ENCODE assay signal across 8 cellular contexts in the genomic region with DNA sequence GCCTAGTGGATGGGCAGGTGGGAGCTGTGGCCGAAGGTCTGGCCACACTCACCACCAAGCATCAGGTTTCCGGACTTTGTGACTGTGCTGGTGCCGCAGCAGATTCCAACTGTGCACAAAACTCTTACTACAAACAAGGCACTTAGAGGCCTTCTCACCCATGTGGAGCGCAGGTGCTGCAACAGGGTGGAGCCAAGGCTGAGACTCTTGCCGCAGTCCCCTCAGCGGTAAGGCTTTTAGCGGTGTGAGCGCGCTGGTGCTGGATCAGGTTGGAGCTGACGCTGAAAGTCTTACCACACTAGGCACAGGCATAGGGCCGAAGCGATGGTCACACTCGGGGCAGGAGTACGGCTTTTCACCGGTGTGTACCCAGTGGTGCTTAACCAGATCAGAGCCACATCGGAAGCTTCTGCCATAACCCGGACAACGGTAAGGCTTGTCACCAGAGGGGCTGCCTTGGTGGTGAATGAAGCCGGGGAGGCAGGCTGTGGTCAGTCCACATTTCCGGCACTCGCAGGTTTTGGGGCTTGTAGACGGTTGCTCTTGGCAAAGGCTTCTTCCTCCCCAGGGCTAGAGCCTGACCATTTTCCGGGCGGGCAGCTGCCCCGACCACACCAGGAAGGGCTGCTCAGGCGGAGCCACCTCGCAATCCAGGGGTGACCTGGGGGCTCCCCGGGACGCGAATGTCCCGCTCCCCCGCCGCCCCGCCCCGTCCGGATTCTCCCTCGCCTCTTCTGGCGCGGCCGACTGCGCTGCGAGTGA. TPM values are rescaled to one million over a fixed set of nuclear protein-coding genes. Genes with fewer than 3 reads are reported as not detected.
DNase-seq lines count a peak whose midpoint lies in the region; ATAC-seq, FAIRE-seq and TF ChIP-seq lines count a peak whose summit lies in the region.

No MANE protein-coding gene starts in this region.

- CTCF ChIA-PET in A673 (lab: Charles Lee) (interaction anchor here (0.6 kb wide), 1 partner anchor 78 kb away, joined by 3 read pairs; no protein-coding TSS in a partner anchor), K562 (lab: Yijun Ruan, JAX; ENCODE audit: low intra/inter-chr PET ratio) (interaction anchor here (0.6 kb wide), 1 partner anchor 235 kb away, joined by 4 read pairs; no protein-coding TSS in a partner anchor)

- TF ChIP-seq EP300 in K562 (IDR thresholded peaks at IDR 0.05; ENCODE audit: low read length): no peak

- TF ChIP-seq CTCF in A673 (conservative IDR thresholded peaks at IDR 0.05; ENCODE audit: low read depth, low read length) (0 out of 2 replicates have a peak, but pooled peaks have one; percentile 13), K562 (IDR thresholded peaks at IDR 0.05 in 2 of 3, conservative IDR thresholded peaks at IDR 0.05 in 1 of 3; ENCODE audit: insufficient read depth in 2 of 3, low read depth in 1 of 3, low read length in 3 of 3) (peak in 2 of 3 experiments; percentile 36 to 61; a peak in 2 of 6 replicates), keratinocyte (optimal IDR thresholded peaks at IDR 0.05 in 1 of 3, IDR thresholded peaks at IDR 0.05 in 1 of 3, conservative IDR thresholded peaks at IDR 0.05 in 1 of 3; ENCODE audit: extremely low read depth in 1 of 3, insufficient read depth in 2 of 3, low read length in 3 of 3) (peak; percentile 1 to 45 (median 35))

- POLR2A ChIA-PET in A673 (lab: Charles Lee; ENCODE audit: low non-redundant PET) (no interaction called here), K562 (lab: Yijun Ruan, JAX) (interaction anchor here (0.6 to 1.5 kb wide), 10 partner anchors 27 to 1162 kb away, joined by 3 to 7 read pairs (median 3); a partner anchor contains a TSS)

- DNase-seq in A673 (ENCODE audit: low spot score): peak; percentile 28
- no peak for DNase-seq in GM18507 (ENCODE audit: extremely low spot score, insufficient read length, low read depth)
- DNase-seq in T follicular helper cell (ENCODE audit: low read depth): peak; percentile 52
- peak; percentile 49 to 75 (median 64) for DNase-seq in K562 (ENCODE audit: extremely low read depth in 1 of 4, low spot score in 3 of 4)
- DNase-seq in keratinocyte (ENCODE audit: low read depth, low spot score): no peak
- peak; percentile 34 to 38 for DNase-seq in stimulated activated CD4-positive, alpha-beta T cell treated with anti-CD3 and anti-CD28 coated beads, Interleukin-1b, Interleukin-23, amount 100 ng/mL, for 4 hours (ENCODE audit: low read depth in 2 of 2)

- dilution Hi-C loops in keratinocyte (cut with MboI; ENCODE audit: extremely low pct_ligation_motif_present, low sequenced_read_pairs): no loop called here

- peak; percentile 5 to 32; a peak in 1 of 4 replicates for TF ChIP-seq RAD21 in K562 (CRISPR knock-in tag; conservative IDR thresholded peaks at IDR 0.05 in 1 of 2, IDR thresholded peaks at IDR 0.05 in 1 of 2)

- peak overlapping the region; percentile 99 for H2AFZ ChIP-seq in K562 (ENCODE audit: low read depth, low read length)
- H2AFZ ChIP-seq in keratinocyte (ENCODE audit: control insufficient read depth, low read length): peak overlapping the region; percentile 96

- peak; percentile 5; the same call in 1 of the 2 replicates for TF ChIP-seq POLR2A in K562 (conservative IDR thresholded peaks at IDR 0.05)

- H3K4me3 ChIP-seq in A673 (ENCODE audit: low read depth, low read length, poor library complexity, severe bottlenecking) (peak overlapping the region; percentile 62), HUES48 (ENCODE audit: low read depth, low read length) (peak overlapping the region; percentile 87), K562 (peak overlapping the region; percentile 83), keratinocyte (ENCODE audit: control insufficient read depth in 2 of 3, extremely low read depth in 1 of 3, insufficient read depth in 2 of 3, low read depth in 1 of 3, low read length in 3 of 3) (peak overlapping the region; percentile 75 to 96 (median 95))

- peak overlapping the region; percentile 97 for H3K4me2 ChIP-seq in K562 (ENCODE audit: insufficient read depth, low read length)
- H3K4me2 ChIP-seq in keratinocyte (ENCODE audit: control insufficient read depth, extremely low read depth, insufficient read depth, low read depth, low read length): peak overlapping the region; percentile 94

- no TSS peak for BruUV-seq in A673 (replicated peaks; lab: Mats Ljungman, UMichigan)
- no TSS peak for BruUV-seq in K562 (replicated peaks; lab: Mats Ljungman, UMichigan)

- H3K9ac ChIP-seq in HUES48 (ENCODE audit: low read depth, low read length) (peak overlapping the region; percentile 98), K562 (ENCODE audit: insufficient read depth in 1 of 2, low read depth in 2 of 2, low read length in 2 of 2) (peak overlapping the region; percentile 98 to 100), keratinocyte (ENCODE audit: control insufficient read depth, extremely low read depth, insufficient read depth, low read length) (peak overlapping the region; percentile 94)

- H3K9me3 ChIP-seq in A673 (ENCODE audit: low read depth, low read length, poor library complexity, severe bottlenecking) (no peaks in the 10 kb centered on the region), HUES48 (ENCODE audit: control insufficient read depth, insufficient read depth, low read length) (no peaks in the 10 kb centered on the region), K562 (replicated peaks; ENCODE audit: control insufficient read depth, insufficient read depth, low read depth, low read length) (no peaks in the 10 kb centered on the region), keratinocyte (ENCODE audit: control insufficient read depth, low read depth, low read length) (no peaks in the 10 kb centered on the region)

- H3K4me1 ChIP-seq in A673 (ENCODE audit: insufficient read depth, low read length, poor library complexity, severe bottlenecking): peaks cover 44% of the 10 kb centered on the region
- H3K4me1 ChIP-seq in HUES48 (ENCODE audit: control insufficient read depth, insufficient read depth, low read length): peaks cover 10% of the 10 kb centered on the region
- peaks cover 37 to 59% of the 10 kb centered on the region in 2 experiments for H3K4me1 ChIP-seq in K562 (replicated peaks in 1 of 2; ENCODE audit: control insufficient read depth in 2 of 2, insufficient read depth in 2 of 2, low read length in 2 of 2)
- H3K4me1 ChIP-seq in keratinocyte (ENCODE audit: control insufficient read depth, extremely low read depth, insufficient read depth, low read length): peaks cover 54% of the 10 kb centered on the region

- no peaks in the 10 kb centered on the region for H3K27me3 ChIP-seq in A673 (replicated peaks; ENCODE audit: insufficient read depth, low read depth, low read length, poor library complexity)
- no peaks in the 10 kb centered on the region for H3K27me3 ChIP-seq in HUES48 (ENCODE audit: control insufficient read depth, insufficient read depth, low read length)
- H3K27me3 ChIP-seq in K562 (ENCODE audit: control insufficient read depth in 2 of 2, insufficient read depth in 2 of 2, low read length in 2 of 2): no peaks in the 10 kb centered on the region
- H3K27me3 ChIP-seq in keratinocyte (ENCODE audit: control insufficient read depth, extremely low read depth, insufficient read depth, low read length): no peaks in the 10 kb centered on the region

- peaks cover 61% of the 10 kb centered on the region for H3K79me2 ChIP-seq in K562 (ENCODE audit: control insufficient read depth, insufficient read depth, low read length)
- H3K79me2 ChIP-seq in keratinocyte (ENCODE audit: control insufficient read depth, insufficient read depth, low read length): peaks cover 40% of the 10 kb centered on the region

- H3K27ac ChIP-seq in A673 (ENCODE audit: low read depth, low read length, poor library complexity, severe bottlenecking) (peak overlapping the region; percentile 98), HUES48 (ENCODE audit: low read depth, low read length) (peak overlapping the region; percentile 99), K562 (ENCODE audit: extremely low read depth, low read depth, low read length) (peak overlapping the region; percentile 99), keratinocyte (ENCODE audit: control insufficient read depth, insufficient read depth, low read length) (peak overlapping the region; percentile 99)

- 2% methylated on average over 34 of the region's 42 CpGs for WGBS in K562 (ENCODE audit: insufficient coverage, low coverage, missing lambda C conversion rate)

- peaks cover 4% of the 10 kb centered on the region for H4K20me1 ChIP-seq in K562 (replicated peaks; ENCODE audit: control insufficient read depth, insufficient read depth, low read length)
- H4K20me1 ChIP-seq in keratinocyte (ENCODE audit: control insufficient read depth, extremely low read depth, insufficient read depth, low read length): peaks cover 9% of the 10 kb centered on the region

- H3K9me1 ChIP-seq in K562 (ENCODE audit: control insufficient read depth, insufficient read depth, low read length): no peaks in the 10 kb centered on the region
- peaks cover 6% of the 10 kb centered on the region for H3K9me1 ChIP-seq in keratinocyte (ENCODE audit: control insufficient read depth, extremely low read depth, insufficient read depth, low read length)

- intact Hi-C loops in A673 (cut with micrococcal nuclease; ENCODE audit: unreplicated experiment) (loop anchor here (10.0 kb wide), 1 partner anchor 237 kb away; no protein-coding TSS in a partner anchor), K562 (cut with micrococcal nuclease) (loop anchor here (5.0 to 10.0 kb wide), 3 partner anchors 49 to 503 kb away; a partner anchor contains a TSS)

- ATAC-seq in K562 (peak; percentile 31), GM18868 (IDR thresholded peaks at IDR 0.05; ENCODE audit: unreplicated experiment) (no peak)

- in situ Hi-C loops in K562 (cut with MboI): loop anchor here (10.0 kb wide), 1 partner anchor 237 kb away; no protein-coding TSS in a partner anchor

- FAIRE-seq in GM18507 (lab: Jason Lieb, UNC): peak; percentile 39
- peak; percentile 42 for FAIRE-seq in K562 (lab: Jason Lieb, UNC)
- no peak for FAIRE-seq in keratinocyte (lab: Jason Lieb, UNC)

- no peaks in the 10 kb centered on the region for H3K36me3 ChIP-seq in A673 (ENCODE audit: insufficient read depth, low read length, poor library complexity, severe bottlenecking)
- peaks cover 7% of the 10 kb centered on the region for H3K36me3 ChIP-seq in HUES48 (ENCODE audit: control insufficient read depth, insufficient read depth, low read length)
- H3K36me3 ChIP-seq in K562 (ENCODE audit: control insufficient read depth, insufficient read depth, low read length): peaks cover 39% of the 10 kb centered on the region; the same call in 1 of the 3 replicates
- peaks cover 7 to 24% of the 10 kb centered on the region in 2 experiments for H3K36me3 ChIP-seq in keratinocyte (ENCODE audit: control insufficient read depth in 2 of 2, extremely low read depth in 1 of 2, insufficient read depth in 2 of 2, low read length in 2 of 2)

RNA-seq across cellular contexts. Expression of a gene that starts 1.0 kb away (rescaled TPM):
- total RNA-seq in A673 (2021): 7.4 and 8.8 TPM in 2 replicates
- 14.5 and 27.5 TPM in 2 replicates for total RNA-seq in K562 (2011; cell fraction: chromatin; rRNA removed; ENCODE audit: low replicate concordance)
- total RNA-seq in K562 (2011; cell fraction: nucleolus; rRNA removed): 22.8 and 23.9 TPM in 2 replicates
- 15.2 and 19.7 TPM in 2 replicates for total RNA-seq in K562 (2011; cell fraction: nucleoplasm; rRNA removed)
- total RNA-seq in K562 (2014; rRNA removed): 10.3 and 11.8 TPM in 2 replicates
- total RNA-seq in K562 (2014; rRNA removed; fragmentation: Illumina TruSeq; extraction: Trizol): 1.2 and 1.9 TPM in 2 replicates
- 5.0 and 6.6 TPM in 2 replicates for total RNA-seq in K562 (2015; rRNA removed; fragmentation: Illumina TruSeq; extraction: Trizol)
- total RNA-seq in K562 (2021): 13.2 and 13.5 TPM in 2 replicates
- 2.1 and 5.6 TPM in 2 replicates for polyA plus RNA-seq in K562 (2011; rRNA removed)
- 3.3 and 7.9 TPM in 2 replicates for polyA plus RNA-seq in K562 (2011; cell fraction: cytosol; rRNA removed)
- polyA plus RNA-seq in K562 (2011; cell fraction: nucleus; rRNA removed): 33.0 and 40.2 TPM in 2 replicates
- polyA plus RNA-seq in K562 (2012): 8.9 and 9.6 TPM in 2 replicates
- 1.8 and 4.8 TPM in 2 replicates for polyA plus RNA-seq in K562 (2014; fragmentation: Illumina TruSeq; extraction: Trizol)
- polyA plus RNA-seq in K562 (2014; fragmentation: Nextera tagmentation; extraction: Ambion mirVana): under 1 TPM; 0.11 to 0.17 TPM
- 8.4 and 9.5 TPM in 2 replicates for polyA plus RNA-seq in K562 (2014; rRNA removed)
- 1.6 and 2.5 TPM in 2 replicates for polyA minus RNA-seq in K562 (2011; rRNA and poly(A)+ RNA removed)
- 4.5 and 6.8 TPM in 2 replicates for polyA minus RNA-seq in K562 (2011; cell fraction: cytosol; rRNA and poly(A)+ RNA removed)
- 5.1 and 8.1 TPM in 2 replicates for polyA minus RNA-seq in K562 (2011; cell fraction: nucleus; rRNA and poly(A)+ RNA removed)
- 3.0 to 4.4 TPM (median 3.8 TPM) in 3 replicates for polyA plus RNA-seq in keratinocyte
- 6.1 TPM for polyA plus RNA-seq in keratinocyte (2011; ENCODE audit: low read depth)
- polyA plus RNA-seq in keratinocyte (2011; cell fraction: cytosol; rRNA removed): 1.2 and 3.6 TPM in 2 replicates
- 8.9 and 12.5 TPM in 2 replicates for polyA plus RNA-seq in keratinocyte (2011; cell fraction: nucleus; rRNA removed)
- polyA plus RNA-seq in keratinocyte (2012; ENCODE audit: low replicate concordance): 6.2 and 7.6 TPM in 2 replicates
- polyA minus RNA-seq in keratinocyte: 1.9 to 10.4 TPM (median 3.2 TPM) in 3 replicates
- 9.0 TPM for polyA minus RNA-seq in keratinocyte (2011; cell fraction: cytosol; rRNA and poly(A)+ RNA removed)
- 6.1 and 9.2 TPM in 2 replicates for polyA minus RNA-seq in keratinocyte (2011; cell fraction: nucleus; rRNA and poly(A)+ RNA removed)

RNA-seq across cellular contexts. Expression of a gene that starts 13.7 kb away (rescaled TPM):
- total RNA-seq in A673 (2021) (3.3 and 3.8 TPM in 2 replicates), K562 (2014; rRNA removed) (0.53 and 0.91 TPM in 2 replicates), K562 (2014; rRNA removed; fragmentation: Illumina TruSeq; extraction: Trizol) (0.11 and 0.29 TPM in 2 replicates), K562 (2015; rRNA removed; fragmentation: Illumina TruSeq; extraction: Trizol) (0.25 and 0.26 TPM in 2 replicates), K562 (2021) (0.64 and 0.85 TPM in 2 replicates)
- 0.44 and 0.81 TPM in 2 replicates for total RNA-seq in K562 (2011; cell fraction: chromatin; rRNA removed; ENCODE audit: low replicate concordance)
- 1.2 and 1.4 TPM in 2 replicates for total RNA-seq in K562 (2011; cell fraction: nucleolus; rRNA removed)
- total RNA-seq in K562 (2011; cell fraction: nucleoplasm; rRNA removed): 0.73 and 0.92 TPM in 2 replicates
- polyA plus RNA-seq in K562 (2011; rRNA removed) (0.04 and 0.08 TPM in 2 replicates), K562 (2014; fragmentation: Illumina TruSeq; extraction: Trizol) (0.62 and 0.73 TPM in 2 replicates), K562 (2014; fragmentation: Nextera tagmentation; extraction: Ambion mirVana) (under 1 TPM; 0.06 TPM), K562 (2014; rRNA removed) (0.19 and 0.54 TPM in 2 replicates), keratinocyte (3.7 to 14.0 TPM (median 5.5 TPM) in 3 replicates)
- polyA plus RNA-seq in K562 (2011; cell fraction: cytosol; rRNA removed): 0.25 and 0.67 TPM in 2 replicates
- polyA plus RNA-seq in K562 (2011; cell fraction: nucleus; rRNA removed): 0.22 and 0.28 TPM in 2 replicates
- polyA plus RNA-seq in K562 (2012): 0.72 and 1.9 TPM in 2 replicates
- not detected in 2 replicates for polyA minus RNA-seq in K562 (2011; rRNA and poly(A)+ RNA removed)
- 1.4 TPM in 1 of 2 replicates, not detected in the other for polyA minus RNA-seq in K562 (2011; cell fraction: cytosol; rRNA and poly(A)+ RNA removed)
- polyA minus RNA-seq in K562 (2011; cell fraction: nucleus; rRNA and poly(A)+ RNA removed): 0.22 TPM in 1 of 2 replicates, not detected in the other
- 1.1 TPM for polyA plus RNA-seq in keratinocyte (2011; ENCODE audit: low read depth)
- 9.0 and 12.1 TPM in 2 replicates for polyA plus RNA-seq in keratinocyte (2011; cell fraction: cytosol; rRNA removed)
- 11.4 and 14.5 TPM in 2 replicates for polyA plus RNA-seq in keratinocyte (2011; cell fraction: nucleus; rRNA removed)
- 4.3 and 20.4 TPM in 2 replicates for polyA plus RNA-seq in keratinocyte (2012; ENCODE audit: low replicate concordance)
- polyA minus RNA-seq in keratinocyte: 4.4 to 17.5 TPM (median 5.2 TPM) in 3 replicates
- 17.8 TPM for polyA minus RNA-seq in keratinocyte (2011; cell fraction: cytosol; rRNA and poly(A)+ RNA removed)
- 2.8 and 5.0 TPM in 2 replicates for polyA minus RNA-seq in keratinocyte (2011; cell fraction: nucleus; rRNA and poly(A)+ RNA removed)

RNA-seq across cellular contexts. Expression of a gene that starts 15.7 kb away (rescaled TPM):
- 0.32 and 0.81 TPM in 2 replicates for total RNA-seq in A673 (2021)
- total RNA-seq in K562 (2011; cell fraction: chromatin; rRNA removed; ENCODE audit: low replicate concordance): not detected in 2 replicates
- 0.17 TPM in 1 of 2 replicates, not detected in the other for total RNA-seq in K562 (2011; cell fraction: nucleolus; rRNA removed)
- total RNA-seq in K562 (2011; cell fraction: nucleoplasm; rRNA removed): 0.23 TPM in 1 of 2 replicates, not detected in the other
- total RNA-seq in K562 (2014; rRNA removed): not detected in 2 replicates
- not detected in 2 replicates for total RNA-seq in K562 (2014; rRNA removed; fragmentation: Illumina TruSeq; extraction: Trizol)
- total RNA-seq in K562 (2015; rRNA removed; fragmentation: Illumina TruSeq; extraction: Trizol): not detected in 2 replicates
- total RNA-seq in K562 (2021): 0.13 TPM in 1 of 2 replicates, not detected in the other
- polyA plus RNA-seq in K562 (2011; rRNA removed): 0.03 and 0.06 TPM in 2 replicates
- polyA plus RNA-seq in K562 (2011; cell fraction: cytosol; rRNA removed): 0.04 and 0.12 TPM in 2 replicates
- polyA plus RNA-seq in K562 (2011; cell fraction: nucleus; rRNA removed): 0.04 and 0.06 TPM in 2 replicates
- 0.09 and 0.21 TPM in 2 replicates for polyA plus RNA-seq in K562 (2012)
- 0.04 and 0.07 TPM in 2 replicates for polyA plus RNA-seq in K562 (2014; fragmentation: Illumina TruSeq; extraction: Trizol)
- polyA plus RNA-seq in K562 (2014; fragmentation: Nextera tagmentation; extraction: Ambion mirVana): under 1 TPM in 1 of 2 experiments, not detected in 1; 0.06 TPM
- polyA plus RNA-seq in K562 (2014; rRNA removed): not detected in 2 replicates
- polyA minus RNA-seq in K562 (2011; rRNA and poly(A)+ RNA removed): 0.03 and 0.04 TPM in 2 replicates
- polyA minus RNA-seq in K562 (2011; cell fraction: cytosol; rRNA and poly(A)+ RNA removed): not detected in 2 replicates
- polyA minus RNA-seq in K562 (2011; cell fraction: nucleus; rRNA and poly(A)+ RNA removed): not detected in 2 replicates
- 0.08 to 0.12 TPM (median 0.10 TPM) in 3 replicates for polyA plus RNA-seq in keratinocyte
- polyA plus RNA-seq in keratinocyte (2011; ENCODE audit: low read depth): 0.12 TPM
- 0.06 and 0.18 TPM in 2 replicates for polyA plus RNA-seq in keratinocyte (2011; cell fraction: cytosol; rRNA removed)
- polyA plus RNA-seq in keratinocyte (2011; cell fraction: nucleus; rRNA removed): 0.14 and 0.23 TPM in 2 replicates
- polyA plus RNA-seq in keratinocyte (2012; ENCODE audit: low replicate concordance): 0.13 and 0.48 TPM in 2 replicates
- 0.07 TPM in 1 of 3 replicates, not detected in the others for polyA minus RNA-seq in keratinocyte
- not detected for polyA minus RNA-seq in keratinocyte (2011; cell fraction: cytosol; rRNA and poly(A)+ RNA removed)
- polyA minus RNA-seq in keratinocyte (2011; cell fraction: nucleus; rRNA and poly(A)+ RNA removed): 0.32 TPM in 1 of 2 replicates, not detected in the other

RNA-seq across cellular contexts. Expression of a gene that starts 24.7 kb away (rescaled TPM):
- not detected in 2 replicates for total RNA-seq in A673 (2021)
- total RNA-seq in K562 (2011; cell fraction: chromatin; rRNA removed; ENCODE audit: low replicate concordance): not detected in 2 replicates
- total RNA-seq in K562 (2011; cell fraction: nucleolus; rRNA removed): not detected in 2 replicates
- total RNA-seq in K562 (2011; cell fraction: nucleoplasm; rRNA removed): not detected in 2 replicates
- total RNA-seq in K562 (2014; rRNA removed): not detected in 2 replicates
- total RNA-seq in K562 (2014; rRNA removed; fragmentation: Illumina TruSeq; extraction: Trizol): not detected in 2 replicates
- total RNA-seq in K562 (2015; rRNA removed; fragmentation: Illumina TruSeq; extraction: Trizol): not detected in 2 replicates
- 0.07 TPM in 1 of 2 replicates, not detected in the other for total RNA-seq in K562 (2021)
- polyA plus RNA-seq in K562 (2011; rRNA removed): not detected in 2 replicates
- 0.03 TPM in 1 of 2 replicates, not detected in the other for polyA plus RNA-seq in K562 (2011; cell fraction: cytosol; rRNA removed)
- not detected in 2 replicates for polyA plus RNA-seq in K562 (2011; cell fraction: nucleus; rRNA removed)
- polyA plus RNA-seq in K562 (2012): 0.56 and 2.4 TPM in 2 replicates
- polyA plus RNA-seq in K562 (2014; fragmentation: Illumina TruSeq; extraction: Trizol): not detected in 2 replicates
- polyA plus RNA-seq in K562 (2014; fragmentation: Nextera tagmentation; extraction: Ambion mirVana): 1 to 10 TPM; 2.2 to 2.7 TPM
- polyA plus RNA-seq in K562 (2014; rRNA removed): not detected in 2 replicates
- polyA minus RNA-seq in K562 (2011; rRNA and poly(A)+ RNA removed): not detected in 2 replicates
- polyA minus RNA-seq in K562 (2011; cell fraction: cytosol; rRNA and poly(A)+ RNA removed): not detected in 2 replicates
- not detected in 2 replicates for polyA minus RNA-seq in K562 (2011; cell fraction: nucleus; rRNA and poly(A)+ RNA removed)
- 0.03 TPM in 2 of 3 replicates, not detected in the other for polyA plus RNA-seq in keratinocyte
- not detected for polyA plus RNA-seq in keratinocyte (2011; ENCODE audit: low read depth)
- not detected in 2 replicates for polyA plus RNA-seq in keratinocyte (2011; cell fraction: cytosol; rRNA removed)
- 0.04 TPM in 1 of 2 replicates, not detected in the other for polyA plus RNA-seq in keratinocyte (2011; cell fraction: nucleus; rRNA removed)
- 0.89 TPM in 1 of 2 replicates, not detected in the other for polyA plus RNA-seq in keratinocyte (2012; ENCODE audit: low replicate concordance)
- polyA minus RNA-seq in keratinocyte: not detected in 3 replicates
- polyA minus RNA-seq in keratinocyte (2011; cell fraction: cytosol; rRNA and poly(A)+ RNA removed): not detected
- not detected in 2 replicates for polyA minus RNA-seq in keratinocyte (2011; cell fraction: nucleus; rRNA and poly(A)+ RNA removed)

RNA-seq across cellular contexts. Expression of a gene that starts 30.1 kb away (rescaled TPM):
- not detected in 2 replicates for total RNA-seq in A673 (2021)
- not detected in 2 replicates for total RNA-seq in K562 (2011; cell fraction: chromatin; rRNA removed; ENCODE audit: low replicate concordance)
- total RNA-seq in K562 (2011; cell fraction: nucleolus; rRNA removed): not detected in 2 replicates
- total RNA-seq in K562 (2011; cell fraction: nucleoplasm; rRNA removed): not detected in 2 replicates
- total RNA-seq in K562 (2014; rRNA removed): not detected in 2 replicates
- not detected in 2 replicates for total RNA-seq in K562 (2014; rRNA removed; fragmentation: Illumina TruSeq; extraction: Trizol)
- total RNA-seq in K562 (2015; rRNA removed; fragmentation: Illumina TruSeq; extraction: Trizol): not detected in 2 replicates
- total RNA-seq in K562 (2021): not detected in 2 replicates
- polyA plus RNA-seq in K562 (2011; rRNA removed): not detected in 2 replicates
- not detected in 2 replicates for polyA plus RNA-seq in K562 (2011; cell fraction: cytosol; rRNA removed)
- polyA plus RNA-seq in K562 (2011; cell fraction: nucleus; rRNA removed): not detected in 2 replicates
- not detected in 2 replicates for polyA plus RNA-seq in K562 (2012)
- not detected in 2 replicates for polyA plus RNA-seq in K562 (2014; fragmentation: Illumina TruSeq; extraction: Trizol)
- not detected for polyA plus RNA-seq in K562 (2014; fragmentation: Nextera tagmentation; extraction: Ambion mirVana)
- not detected in 2 replicates for polyA plus RNA-seq in K562 (2014; rRNA removed)
- polyA minus RNA-seq in K562 (2011; rRNA and poly(A)+ RNA removed): not detected in 2 replicates
- polyA minus RNA-seq in K562 (2011; cell fraction: cytosol; rRNA and poly(A)+ RNA removed): not detected in 2 replicates
- polyA minus RNA-seq in K562 (2011; cell fraction: nucleus; rRNA and poly(A)+ RNA removed): not detected in 2 replicates
- not detected in 3 replicates for polyA plus RNA-seq in keratinocyte
- not detected for polyA plus RNA-seq in keratinocyte (2011; ENCODE audit: low read depth)
- polyA plus RNA-seq in keratinocyte (2011; cell fraction: cytosol; rRNA removed): not detected in 2 replicates
- not detected in 2 replicates for polyA plus RNA-seq in keratinocyte (2011; cell fraction: nucleus; rRNA removed)
- not detected in 2 replicates for polyA plus RNA-seq in keratinocyte (2012; ENCODE audit: low replicate concordance)
- polyA minus RNA-seq in keratinocyte: not detected in 3 replicates
- not detected for polyA minus RNA-seq in keratinocyte (2011; cell fraction: cytosol; rRNA and poly(A)+ RNA removed)
- polyA minus RNA-seq in keratinocyte (2011; cell fraction: nucleus; rRNA and poly(A)+ RNA removed): not detected in 2 replicates

Comparison
In these comparisons a context has a peak if more than half of its experiments do, and no peak if none do; other contexts are left out.
1. DNase-seq: peak in A673 (single experiment), T follicular helper cell (single experiment), K562 (4 of 4) and stimulated activated CD4-positive, alpha-beta T cell treated with anti-CD3 and anti-CD28 coated beads, Interleukin-1b, Interleukin-23, amount 100 ng/mL, for 4 hours (2 of 2); none in GM18507 (single experiment) and keratinocyte (single experiment).
2. Peak in every context shown above with its lines, with median percentiles within 50 percentile points of each other: H3K27ac ChIP-seq, H3K4me3 ChIP-seq, CTCF ChIP-seq and H3K9ac ChIP-seq.